In the genomic region with DNA sequence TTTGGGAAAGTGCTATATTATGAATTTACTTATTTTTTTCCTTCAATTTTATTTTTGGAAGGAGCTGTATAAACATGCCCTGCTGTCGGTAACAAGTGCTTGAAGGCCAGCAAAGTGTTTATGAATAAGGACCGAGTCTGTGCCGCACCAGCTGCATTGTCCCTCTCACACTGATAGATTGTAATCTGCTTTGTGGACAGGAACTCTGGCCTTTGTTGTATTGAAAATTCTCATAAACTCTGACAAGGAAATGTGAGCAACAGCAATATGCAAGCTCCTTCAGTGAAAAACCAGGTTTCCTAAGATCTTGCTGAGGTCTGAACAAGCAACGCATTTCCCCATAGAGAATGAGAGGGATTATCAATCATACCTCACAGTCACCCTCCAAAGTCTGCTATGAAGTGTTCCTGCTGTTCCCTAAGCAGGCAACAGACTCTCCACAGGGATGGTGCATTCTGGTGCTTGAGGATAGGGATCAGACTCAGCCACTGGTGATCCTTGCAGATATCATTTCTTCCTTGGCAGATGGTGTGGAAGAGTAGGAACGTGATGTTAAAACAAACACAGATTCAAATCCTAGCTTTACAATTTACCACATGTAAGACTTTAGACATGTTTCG, we compare ENCODE assay signal across 20 cellular contexts.
DNase-seq lines count a peak whose midpoint lies in the region; ATAC-seq and TF ChIP-seq lines count a peak whose summit lies in the region.
"Had no signal": no experiment of that assay in that cellular context is flagged by ENCODE, and none has a peak within 500 bp of the region (broad histone marks: within the 10 kb centered on the region; RNA-seq: fewer than 3 reads in every experiment).

No MANE protein-coding gene starts in this region.

- TF ChIP-seq CTCF in BE2C (IDR thresholded peaks at IDR 0.05; ENCODE audit: low read depth, low read length) (no peak), lower lobe of right lung (IDR thresholded peaks at IDR 0.05) (no peak), osteoblast (IDR thresholded peaks at IDR 0.05; ENCODE audit: extremely low read depth, low read depth, low read length) (no peak)

- H3K27me3 ChIP-seq in BE2C (no peaks in the 10 kb centered on the region), lower lobe of right lung (ENCODE audit: low read depth) (no peaks in the 10 kb centered on the region), osteoblast (ENCODE audit: insufficient read depth, low read length) (no peaks in the 10 kb centered on the region)
- H3K27me3 ChIP-seq: breast epithelium, foreskin keratinocyte, thyroid gland had no signal

- no peaks in the 10 kb centered on the region for H4K20me1 ChIP-seq in osteoblast (ENCODE audit: insufficient read depth, low read length)

- in situ Hi-C loops in G401 (cut with HindIII; ENCODE audit: low sequenced_read_pairs): no loop called here

- no peaks in the 10 kb centered on the region for H3K9me3 ChIP-seq in BE2C
- no peaks in the 10 kb centered on the region for H3K9me3 ChIP-seq in lower lobe of right lung
- H3K9me3 ChIP-seq in osteoblast (ENCODE audit: low read depth, low read length): no peaks in the 10 kb centered on the region
- H3K9me3 ChIP-seq: adrenal gland, breast epithelium, thyroid gland had no signal

- no peak overlapping the region for H3K4me3 ChIP-seq in BE2C (ENCODE audit: low read depth, low read length)
- no peak overlapping the region for H3K4me3 ChIP-seq in lower lobe of right lung
- no peak overlapping the region for H3K4me3 ChIP-seq in osteoblast (ENCODE audit: insufficient read depth, low read length)
- H3K4me3 ChIP-seq: adrenal gland, breast epithelium, GM12878, GM23248, thyroid gland had no signal

- no peak overlapping the region for H3K4me2 ChIP-seq in osteoblast (ENCODE audit: insufficient read depth, low read length)

- peaks cover 9% of the 10 kb centered on the region for H3K4me1 ChIP-seq in BE2C
- H3K4me1 ChIP-seq in lower lobe of right lung: no peaks in the 10 kb centered on the region
- H3K4me1 ChIP-seq in osteoblast (ENCODE audit: insufficient read depth, low read length): no peaks in the 10 kb centered on the region
- H3K4me1 ChIP-seq: adrenal gland, breast epithelium, foreskin keratinocyte, thyroid gland had no signal

- H3K36me3 ChIP-seq in BE2C (no peaks in the 10 kb centered on the region), lower lobe of right lung (no peaks in the 10 kb centered on the region), osteoblast (ENCODE audit: insufficient read depth, low read length) (no peaks in the 10 kb centered on the region)
- H3K36me3 ChIP-seq: adrenal gland, breast epithelium, thyroid gland had no signal

- no peak overlapping the region for H3K27ac ChIP-seq in lower lobe of right lung
- no peak overlapping the region for H3K27ac ChIP-seq in osteoblast (ENCODE audit: low read depth, low read length)
- H3K27ac ChIP-seq: adrenal gland, breast epithelium, foreskin keratinocyte, GM23248, thyroid gland had no signal

- DNase-seq in BE2C (peak; percentile 8), NCI-H345 treated with DMSO at 0.1 percent for 48 hours (lab: John Stamatoyannopoulos, UW; ENCODE audit: unreplicated experiment) (peak; percentile 16), amniotic epithelial cell (ENCODE audit: low read depth) (peak; percentile 14), lower lobe of right lung (no peak), G401 (ENCODE audit: low spot score) (no peak), kidney glomerular epithelial cell (lab: John Stamatoyannopoulos, UW) (no peak), NCI-H1694 treated with DMSO at 0.1 percent for 48 hours (lab: John Stamatoyannopoulos, UW) (no peak), osteoblast (ENCODE audit: insufficient read length, low spot score, missing footprints) (no peak)
- DNase-seq: activated CD4-positive, alpha-beta memory T cell treated with anti-CD3 and anti-CD28 coated beads, Interleukin-2, amount 10 ng/mL, durations not matched to agents 7 days and 5 days; activated gamma-delta T cell treated with Interleukin-2 at 50 U/mL for 16 hours; adrenal gland; foreskin keratinocyte; GM23248; nephron progenitor cell; stimulated activated CD4-positive, alpha-beta T cell treated with anti-CD3 and anti-CD28 coated beads, Interleukin-2, amount 100 ng/mL, for 24 hours; stimulated activated naive CD4-positive, alpha-beta T cell; T-helper 9 cell; thyroid gland had no signal

- no peaks in the 10 kb centered on the region for H3K79me2 ChIP-seq in osteoblast (ENCODE audit: insufficient read depth, low read length)

- no peak overlapping the region for H2AFZ ChIP-seq in osteoblast (ENCODE audit: low read length)
- H2AFZ ChIP-seq: GM23248 had no signal

- ATAC-seq in lower lobe of right lung: peak; percentile 26 to 54
- ATAC-seq: foreskin keratinocyte, GM12878 had no signal

- intact Hi-C loops in lower lobe of right lung (cut with DNase I): no loop called here

Comparison
In these comparisons a context has a peak if more than half of its experiments do, and no peak if none do; other contexts are left out.
1. DNase-seq: peak in BE2C (single experiment), NCI-H345 treated with DMSO at 0.1 percent for 48 hours (single experiment) and amniotic epithelial cell (single experiment); none in lower lobe of right lung (single experiment), G401 (single experiment), kidney glomerular epithelial cell (single experiment), NCI-H1694 treated with DMSO at 0.1 percent for 48 hours (single experiment) and osteoblast (single experiment).